ENCODE assay signal across 1 cellular context in genomic region chr14:68316078-68316868, GRCh38.
TF ChIP-seq lines count a peak whose summit lies in the region.

No MANE protein-coding gene starts in this region.

TF ChIP-seq in HepG2, 621 proteins besides CTCF, POLR2A, EP300 and RAD21 (continued from another document and continues in another):
- no peak for TF ChIP-seq ZNF362 (CRISPR knock-in tag; IDR thresholded peaks at IDR 0.05; ENCODE audit: borderline replicate concordance)
- no peak for TF ChIP-seq ZNF557 (CRISPR knock-in tag; IDR thresholded peaks at IDR 0.05)
- TF ChIP-seq CBX2 (IDR thresholded peaks at IDR 0.05; ENCODE audit: low read depth, low read length), result no peak
- TF ChIP-seq CBX2 (CRISPR knock-in tag; IDR thresholded peaks at IDR 0.05; ENCODE audit: low read depth), result no peak
- no peak for TF ChIP-seq CHD4 (IDR thresholded peaks at IDR 0.05; ENCODE audit: borderline replicate concordance, low read length)
- TF ChIP-seq, protein P1, sequence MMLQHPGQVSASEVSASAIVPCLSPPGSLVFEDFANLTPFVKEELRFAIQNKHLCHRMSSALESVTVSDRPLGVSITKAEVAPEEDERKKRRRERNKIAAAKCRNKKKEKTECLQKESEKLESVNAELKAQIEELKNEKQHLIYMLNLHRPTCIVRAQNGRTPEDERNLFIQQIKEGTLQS (CRISPR knock-in tag; IDR thresholded peaks at IDR 0.05), result no peak
- TF ChIP-seq ZNF674 (CRISPR knock-in tag; IDR thresholded peaks at IDR 0.05; ENCODE audit: low read depth), result no peak
- TF ChIP-seq PHB2 (IDR thresholded peaks at IDR 0.05; ENCODE audit: partially characterized antibody), result no peak
- no peak for TF ChIP-seq PREB (CRISPR knock-in tag; IDR thresholded peaks at IDR 0.05)
- TF ChIP-seq, protein P2, sequence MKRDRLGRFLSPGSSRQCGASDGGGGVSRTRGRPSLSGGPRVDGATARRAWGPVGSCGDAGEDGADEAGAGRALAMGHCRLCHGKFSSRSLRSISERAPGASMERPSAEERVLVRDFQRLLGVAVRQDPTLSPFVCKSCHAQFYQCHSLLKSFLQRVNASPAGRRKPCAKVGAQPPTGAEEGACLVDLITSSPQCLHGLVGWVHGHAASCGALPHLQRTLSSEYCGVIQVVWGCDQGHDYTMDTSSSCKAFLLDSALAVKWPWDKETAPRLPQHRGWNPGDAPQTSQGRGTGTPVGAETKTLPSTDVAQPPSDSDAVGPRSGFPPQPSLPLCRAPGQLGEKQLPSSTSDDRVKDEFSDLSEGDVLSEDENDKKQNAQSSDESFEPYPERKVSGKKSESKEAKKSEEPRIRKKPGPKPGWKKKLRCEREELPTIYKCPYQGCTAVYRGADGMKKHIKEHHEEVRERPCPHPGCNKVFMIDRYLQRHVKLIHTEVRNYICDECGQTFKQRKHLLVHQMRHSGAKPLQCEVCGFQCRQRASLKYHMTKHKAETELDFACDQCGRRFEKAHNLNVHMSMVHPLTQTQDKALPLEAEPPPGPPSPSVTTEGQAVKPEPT (CRISPR knock-in tag; IDR thresholded peaks at IDR 0.05; ENCODE audit: low read depth), result no peak
- TF ChIP-seq, protein P3, sequence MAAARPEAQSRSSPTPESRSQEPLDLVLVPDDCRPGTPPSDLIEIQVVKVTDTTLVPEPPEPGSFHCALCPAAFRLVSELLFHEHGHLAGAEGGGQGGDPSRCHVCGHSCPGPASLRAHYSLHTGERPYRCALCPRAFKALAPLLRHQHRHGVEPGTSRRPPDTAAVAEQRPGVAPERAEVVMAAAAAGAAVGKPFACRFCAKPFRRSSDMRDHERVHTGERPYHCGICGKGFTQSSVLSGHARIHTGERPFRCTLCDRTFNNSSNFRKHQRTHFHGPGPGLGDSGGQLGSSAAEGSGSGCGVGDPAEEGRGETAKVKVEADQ (CRISPR knock-in tag; IDR thresholded peaks at IDR 0.05; ENCODE audit: borderline replicate concordance), result no peak
- no peak for TF ChIP-seq ZBTB8A (CRISPR knock-in tag; IDR thresholded peaks at IDR 0.05; ENCODE audit: borderline replicate concordance, low read depth)
- TF ChIP-seq TIGD3 (CRISPR knock-in tag; IDR thresholded peaks at IDR 0.05; ENCODE audit: borderline replicate concordance), result no peak
- no peak for TF ChIP-seq ZNF562 (CRISPR knock-in tag; IDR thresholded peaks at IDR 0.05; ENCODE audit: borderline replicate concordance)
- TF ChIP-seq ZNF766 (CRISPR knock-in tag; IDR thresholded peaks at IDR 0.05; ENCODE audit: borderline replicate concordance), result no peak
- TF ChIP-seq ARHGAP35 (CRISPR knock-in tag; IDR thresholded peaks at IDR 0.05; ENCODE audit: borderline replicate concordance), result no peak
- no peak for TF ChIP-seq FOXA1 (IDR thresholded peaks at IDR 0.05)
- peak; percentile 91 for TF ChIP-seq FOXA1 (CRISPR knock-in tag; IDR thresholded peaks at IDR 0.05)
- TF ChIP-seq ZNF441 (CRISPR knock-in tag; IDR thresholded peaks at IDR 0.05; ENCODE audit: borderline replicate concordance), result no peak
- TF ChIP-seq NKX3-1 (CRISPR knock-in tag; IDR thresholded peaks at IDR 0.05), result no peak
- TF ChIP-seq E2F2 (CRISPR knock-in tag; IDR thresholded peaks at IDR 0.05; ENCODE audit: borderline replicate concordance), result no peak
- TF ChIP-seq SIN3A (IDR thresholded peaks at IDR 0.05; ENCODE audit: borderline replicate concordance, low read depth, low read length), result no peak
- no peak for TF ChIP-seq MBD4 (IDR thresholded peaks at IDR 0.05; ENCODE audit: borderline replicate concordance, low read length)
- no peak for TF ChIP-seq HMGXB3 (CRISPR knock-in tag; IDR thresholded peaks at IDR 0.05; ENCODE audit: borderline replicate concordance)
- no peak for TF ChIP-seq NFAT5 (CRISPR knock-in tag; IDR thresholded peaks at IDR 0.05)
- no peak for TF ChIP-seq ZNF431 (CRISPR knock-in tag; IDR thresholded peaks at IDR 0.05; ENCODE audit: borderline replicate concordance, low read depth)
- TF ChIP-seq ZFYVE20 (CRISPR knock-in tag; IDR thresholded peaks at IDR 0.05; ENCODE audit: borderline replicate concordance, low read depth), result no peak
- TF ChIP-seq ZNF644 (CRISPR knock-in tag; IDR thresholded peaks at IDR 0.05; ENCODE audit: low read depth), result peak; percentile 97
- peak; percentile 17; the same call in 1 of the 2 replicates for TF ChIP-seq MIXL1 (CRISPR knock-in tag; IDR thresholded peaks at IDR 0.05)
- TF ChIP-seq, protein P4, sequence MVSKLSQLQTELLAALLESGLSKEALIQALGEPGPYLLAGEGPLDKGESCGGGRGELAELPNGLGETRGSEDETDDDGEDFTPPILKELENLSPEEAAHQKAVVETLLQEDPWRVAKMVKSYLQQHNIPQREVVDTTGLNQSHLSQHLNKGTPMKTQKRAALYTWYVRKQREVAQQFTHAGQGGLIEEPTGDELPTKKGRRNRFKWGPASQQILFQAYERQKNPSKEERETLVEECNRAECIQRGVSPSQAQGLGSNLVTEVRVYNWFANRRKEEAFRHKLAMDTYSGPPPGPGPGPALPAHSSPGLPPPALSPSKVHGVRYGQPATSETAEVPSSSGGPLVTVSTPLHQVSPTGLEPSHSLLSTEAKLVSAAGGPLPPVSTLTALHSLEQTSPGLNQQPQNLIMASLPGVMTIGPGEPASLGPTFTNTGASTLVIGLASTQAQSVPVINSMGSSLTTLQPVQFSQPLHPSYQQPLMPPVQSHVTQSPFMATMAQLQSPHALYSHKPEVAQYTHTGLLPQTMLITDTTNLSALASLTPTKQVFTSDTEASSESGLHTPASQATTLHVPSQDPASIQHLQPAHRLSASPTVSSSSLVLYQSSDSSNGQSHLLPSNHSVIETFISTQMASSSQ (IDR thresholded peaks at IDR 0.05; ENCODE audit: low read depth), result no peak
- TF ChIP-seq, protein P4 (CRISPR knock-in tag; IDR thresholded peaks at IDR 0.05; ENCODE audit: borderline replicate concordance), result no peak
